23 cellular contexts compared by ENCODE assay signal in the genomic region with DNA sequence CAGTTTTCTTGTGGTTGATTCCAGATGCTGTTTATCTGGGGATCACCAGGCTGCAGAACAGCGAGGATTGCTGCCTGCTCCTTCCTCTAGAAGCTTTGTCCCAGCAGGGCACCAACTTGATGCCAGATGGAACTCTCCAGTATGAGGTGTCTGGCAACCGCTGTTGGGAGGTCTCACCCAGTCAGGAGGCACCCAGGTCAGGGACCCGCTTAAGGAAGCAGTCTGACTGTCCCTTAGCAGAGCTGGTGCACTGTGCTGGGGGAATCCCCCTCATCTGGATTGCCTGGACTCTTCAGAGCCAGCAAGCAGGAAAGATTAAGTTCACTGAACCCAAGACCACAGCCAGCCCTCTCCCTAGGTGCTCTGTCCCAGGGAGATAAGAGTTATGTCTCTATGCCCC.
DNase-seq lines count a peak whose midpoint lies in the region; ATAC-seq lines count a peak whose summit lies in the region.
"Had no signal": no experiment of that assay in that cellular context is flagged by ENCODE, and none has a peak within 500 bp of the region (broad histone marks: within the 10 kb centered on the region; RNA-seq: fewer than 3 reads in every experiment).

No MANE protein-coding gene starts in this region.

- no peak overlapping the region for H4K91ac ChIP-seq in mesenchymal stem cell (ENCODE audit: low read length)
- H4K91ac ChIP-seq in neuronal stem cell (ENCODE audit: low read depth, low read length, poor library complexity): no peak overlapping the region

- H2AFZ ChIP-seq in Karpas-422 (ENCODE audit: low read length) (peak overlapping the region; percentile 78; the same call in 1 of the 2 replicates), mesenchymal stem cell (ENCODE audit: low read depth, low read length) (peak overlapping the region; percentile 58), neuronal stem cell (ENCODE audit: low read length) (no peak overlapping the region)

- no peak overlapping the region for H3K4me3 Mint-ChIP-seq in stimulated activated memory B cell treated with anti-CD40 and anti-IgM and Interleukin-4, amounts not matched to agents 10 μg/mL and 1 μg/mL and 100 μg/mL, for 72 hours
- H3K4me3 Mint-ChIP-seq: CD14-positive monocyte; CD4-positive, alpha-beta memory T cell; CD4-positive, CD25-positive, alpha-beta regulatory T cell; CD8-positive, alpha-beta memory T cell had no signal

- no peak overlapping the region for H3K18ac ChIP-seq in mesenchymal stem cell (ENCODE audit: low read depth in 1 of 2, low read length in 2 of 2)
- H3K18ac ChIP-seq in neuronal stem cell (ENCODE audit: low read length): no peak overlapping the region

- H3K4me2 ChIP-seq in Karpas-422 (ENCODE audit: low read depth, low read length, poor library complexity, severe bottlenecking) (no peak overlapping the region), mesenchymal stem cell (ENCODE audit: low read length, poor library complexity, severe bottlenecking) (no peak overlapping the region), neuronal stem cell (ENCODE audit: insufficient read depth, low read length, poor library complexity, severe bottlenecking) (no peak overlapping the region)
- H3K4me2 ChIP-seq: BLaER1 had no signal

- H2BK5ac ChIP-seq in mesenchymal stem cell (ENCODE audit: low read depth, low read length, poor library complexity, severe bottlenecking) (no peak overlapping the region), neuronal stem cell (ENCODE audit: low read length) (no peak overlapping the region)

- H3K79me1 ChIP-seq in mesenchymal stem cell (replicated peaks; ENCODE audit: low read length, poor library complexity, severe bottlenecking) (no peaks in the 10 kb centered on the region), neuronal stem cell (ENCODE audit: low read depth, low read length) (no peaks in the 10 kb centered on the region)

- H4K20me1 ChIP-seq in Karpas-422 (ENCODE audit: insufficient read depth, low read depth, low read length): no peaks in the 10 kb centered on the region
- H4K20me1 ChIP-seq: BLaER1 had no signal

- peak; percentile 31 for ATAC-seq in stimulated activated memory B cell treated with anti-CD40 and anti-IgM and Interleukin-4, amounts not matched to agents 10 μg/mL and 1 μg/mL and 100 μg/mL, for 72 hours
- ATAC-seq: GM12878 had no signal

- H3K27me3 ChIP-seq in Karpas-422 (ENCODE audit: low read length): no peaks in the 10 kb centered on the region
- no peaks in the 10 kb centered on the region for H3K27me3 ChIP-seq in mesenchymal stem cell (ENCODE audit: control insufficient read depth in 1 of 2, insufficient read depth in 1 of 2, low read length in 2 of 2)
- H3K27me3 ChIP-seq in neuronal stem cell (ENCODE audit: control insufficient read depth in 3 of 3, insufficient read depth in 3 of 3, low read depth in 1 of 3, low read length in 3 of 3): no peaks in the 10 kb centered on the region
- H3K27me3 ChIP-seq: BE2C, BLaER1 had no signal

- H2BK120ac ChIP-seq in mesenchymal stem cell (ENCODE audit: low read depth, low read length) (no peak overlapping the region), neuronal stem cell (ENCODE audit: low read depth, low read length) (no peak overlapping the region)

- H3K9me3 ChIP-seq in Karpas-422 (ENCODE audit: low read length): no peaks in the 10 kb centered on the region
- H3K9me3 ChIP-seq in mesenchymal stem cell (ENCODE audit: control insufficient read depth, low read length): no peaks in the 10 kb centered on the region
- no peaks in the 10 kb centered on the region for H3K9me3 ChIP-seq in neuronal stem cell (replicated peaks in 1 of 2; ENCODE audit: control insufficient read depth in 2 of 2, insufficient read depth in 1 of 2, low read depth in 1 of 2, low read length in 2 of 2)
- H3K9me3 ChIP-seq: BE2C, BLaER1 had no signal

- H2BK15ac ChIP-seq in mesenchymal stem cell (ENCODE audit: low read depth, poor library complexity, severe bottlenecking) (no peak overlapping the region), neuronal stem cell (ENCODE audit: low read length) (no peak overlapping the region)

- H2BK12ac ChIP-seq in mesenchymal stem cell (ENCODE audit: low read length in 2 of 2) (no peak overlapping the region), neuronal stem cell (ENCODE audit: low read length) (no peak overlapping the region)

- no peaks in the 10 kb centered on the region for H3K9me2 ChIP-seq in Karpas-422 (replicated peaks; ENCODE audit: insufficient read depth, low read length)

- H2AK5ac ChIP-seq in mesenchymal stem cell (ENCODE audit: low read length, severe bottlenecking): no peak overlapping the region
- H2AK5ac ChIP-seq in neuronal stem cell (ENCODE audit: low read depth, low read length): no peak overlapping the region

- H3K23ac ChIP-seq in mesenchymal stem cell (ENCODE audit: low read length in 2 of 2): no peak overlapping the region
- H3K23ac ChIP-seq in neuronal stem cell (ENCODE audit: low read depth, low read length, poor library complexity): no peak overlapping the region

- H3K4me1 Mint-ChIP-seq in stimulated activated memory B cell treated with anti-CD40 and anti-IgM and Interleukin-4, amounts not matched to agents 10 μg/mL and 1 μg/mL and 100 μg/mL, for 72 hours: no peaks in the 10 kb centered on the region
- H3K4me1 Mint-ChIP-seq: CD14-positive monocyte; CD4-positive, alpha-beta memory T cell; CD4-positive, CD25-positive, alpha-beta regulatory T cell; CD8-positive, alpha-beta memory T cell had no signal

- H3K79me2 ChIP-seq in Karpas-422 (ENCODE audit: low read length): no peaks in the 10 kb centered on the region

- whole genome bisulfite sequencing in mesenchymal stem cell: 77% methylated on average over 3 of the region's 3 CpGs
- WGBS in neuronal stem cell (ENCODE audit: extremely low coverage in 2 of 2, insufficient read length in 2 of 2, insufficient replicate concordance in 1 of 2), 2 donors: no CpG with 5 or more reads among the region's 3 CpGs

- DNase-seq in Karpas-422: no peak
- no peak for DNase-seq in mesenchymal stem cell
- no peak for DNase-seq in neuronal stem cell (ENCODE audit: low spot score)
- DNase-seq in SHP77 treated with DMSO at 0.1 percent for 48 hours (lab: John Stamatoyannopoulos, UW): no peak
- DNase-seq: 8988T; ACHN; BE2C; C1 segment of cervical spinal cord; CD4-positive, alpha-beta memory T cell; CD4-positive, CD25-positive, alpha-beta regulatory T cell; CD8-positive, alpha-beta memory T cell; COR-L47; DMS 273 treated with DMSO at 0.1 percent for 48 hours; DMS153; DMS53; DMS79; DND-41; EL; GDM1 had no signal

- H3K4me3 ChIP-seq in Karpas-422 (ENCODE audit: low read length): no peak overlapping the region
- H3K4me3 ChIP-seq in mesenchymal stem cell (ENCODE audit: insufficient read depth in 1 of 2, low read depth in 1 of 2, low read length in 2 of 2): no peak overlapping the region
- H3K4me3 ChIP-seq in neuronal stem cell (ENCODE audit: low read length in 2 of 2): no peak overlapping the region
- H3K4me3 ChIP-seq: BLaER1, GM12878 had no signal

- H3K36me3 ChIP-seq in Karpas-422 (ENCODE audit: insufficient read depth, low read length) (no peaks in the 10 kb centered on the region), mesenchymal stem cell (ENCODE audit: control insufficient read depth in 1 of 2, insufficient read depth in 2 of 2, low read depth in 1 of 2, low read length in 2 of 2) (no peaks in the 10 kb centered on the region), neuronal stem cell (replicated peaks in 1 of 2; ENCODE audit: control insufficient read depth in 2 of 2, insufficient read depth in 2 of 2, low read length in 2 of 2) (no peaks in the 10 kb centered on the region)
- H3K36me3 ChIP-seq: BE2C, BLaER1 had no signal

- H3K9ac ChIP-seq in Karpas-422 (ENCODE audit: low read length) (no peak overlapping the region), mesenchymal stem cell (ENCODE audit: low read length) (no peak overlapping the region), neuronal stem cell (ENCODE audit: low read depth, low read length, poor library complexity) (no peak overlapping the region)
- H3K9ac ChIP-seq: BLaER1 had no signal

- H4K8ac ChIP-seq in mesenchymal stem cell (ENCODE audit: low read length) (no peak overlapping the region), neuronal stem cell (ENCODE audit: low read depth, low read length) (no peak overlapping the region)

- H3K14ac ChIP-seq in mesenchymal stem cell (ENCODE audit: low read length in 2 of 2) (no peak overlapping the region), neuronal stem cell (ENCODE audit: low read length) (no peak overlapping the region)

- H3K27ac Mint-ChIP-seq in stimulated activated memory B cell treated with anti-CD40 and anti-IgM and Interleukin-4, amounts not matched to agents 10 μg/mL and 1 μg/mL and 100 μg/mL, for 72 hours: no peak overlapping the region
- H3K27ac Mint-ChIP-seq: CD14-positive monocyte; CD4-positive, alpha-beta memory T cell; CD8-positive, alpha-beta memory T cell had no signal

- no peak overlapping the region for H3K4ac ChIP-seq in mesenchymal stem cell (ENCODE audit: low read depth in 1 of 2, low read length in 2 of 2)
- H3K4ac ChIP-seq in neuronal stem cell (ENCODE audit: low read length): no peak overlapping the region

- H3K27me3 Mint-ChIP-seq in stimulated activated memory B cell treated with anti-CD40 and anti-IgM and Interleukin-4, amounts not matched to agents 10 μg/mL and 1 μg/mL and 100 μg/mL, for 72 hours: no peaks in the 10 kb centered on the region
- H3K27me3 Mint-ChIP-seq: CD4-positive, alpha-beta memory T cell; CD4-positive, CD25-positive, alpha-beta regulatory T cell; CD8-positive, alpha-beta memory T cell had no signal

- H3K27ac ChIP-seq in Karpas-422 (ENCODE audit: low read length): no peak overlapping the region
- H3K27ac ChIP-seq in mesenchymal stem cell (ENCODE audit: low read length, poor library complexity, severe bottlenecking): no peak overlapping the region
- H3K27ac ChIP-seq in neuronal stem cell (replicated peaks; ENCODE audit: low read length): no peak overlapping the region
- H3K27ac ChIP-seq: BLaER1 had no signal

- H3K4me1 ChIP-seq in Karpas-422 (ENCODE audit: low read length) (no peaks in the 10 kb centered on the region), mesenchymal stem cell (ENCODE audit: control insufficient read depth, insufficient read depth, low read depth, low read length) (no peaks in the 10 kb centered on the region), neuronal stem cell (ENCODE audit: control insufficient read depth in 2 of 2, insufficient read depth in 1 of 2, low read depth in 1 of 2, low read length in 2 of 2) (no peaks in the 10 kb centered on the region)
- H3K4me1 ChIP-seq: BE2C, BLaER1 had no signal

- no peaks in the 10 kb centered on the region for H3K9me3 Mint-ChIP-seq in stimulated activated memory B cell treated with anti-CD40 and anti-IgM and Interleukin-4, amounts not matched to agents 10 μg/mL and 1 μg/mL and 100 μg/mL, for 72 hours

- H3K36me3 Mint-ChIP-seq in stimulated activated memory B cell treated with anti-CD40 and anti-IgM and Interleukin-4, amounts not matched to agents 10 μg/mL and 1 μg/mL and 100 μg/mL, for 72 hours: no peaks in the 10 kb centered on the region
- H3K36me3 Mint-ChIP-seq: CD14-positive monocyte; CD4-positive, alpha-beta memory T cell; CD4-positive, CD25-positive, alpha-beta regulatory T cell; CD8-positive, alpha-beta memory T cell had no signal
